Comparison of ENCODE assay signal across 27 cellular contexts in genomic region chr6:158370805-158371204, GRCh38.
"Had no signal": no experiment of that assay in that cellular context is flagged by ENCODE, and none has a peak within 500 bp of the region (broad histone marks: within the 10 kb centered on the region; RNA-seq: fewer than 3 reads in every experiment).

No MANE protein-coding gene starts in this region.

- H3K36me3 Mint-ChIP-seq: mesothelial cell of epicardium; naive B cell; natural killer cell treated with Interleukin-12 subunit alpha and Interleukin-12 subunit beta and Interleukin-15 and Interleukin-18, amount 100 ng/mL, for 72 hours had no signal

- H3K9me3 Mint-ChIP-seq: memory B cell; naive B cell; natural killer cell treated with Interleukin-12 subunit alpha and Interleukin-12 subunit beta and Interleukin-15 and Interleukin-18, amount 100 ng/mL, for 72 hours; neural crest cell; stimulated activated memory B cell treated with anti-CD40 and anti-IgM and Interleukin-4, amounts not matched to agents 10 μg/mL and 1 μg/mL and 100 μg/mL, for 72 hours had no signal

- DNase-seq: caudate nucleus; cerebellar nuclear complex; cortex of kidney; effector CD4-positive, alpha-beta T cell; erythroblast; heart left ventricle; left cardiac atrium; left lung; mucosa of descending colon; naive B cell; spleen; stimulated activated CD4-positive, alpha-beta T cell treated with anti-CD3 and anti-CD28 coated beads, Interleukin-4, amount 100 ng/mL, for 4 hours; stimulated activated naive CD8-positive, alpha-beta T cell treated with anti-CD3 and anti-CD28 coated beads, Interleukin-15, Interleukin-2, amounts not matched to agents 100 U/mL and 50 U/mL, for 24 hours; transverse colon; upper lobe of right lung; uterus had no signal

- H3K27me3 ChIP-seq: heart left ventricle, hepatocyte, left lung, right atrium auricular region, spleen, transverse colon, upper lobe of right lung, uterus had no signal

- H3K36me3 ChIP-seq: heart left ventricle, left lung, prostate gland, right atrium auricular region, spleen, transverse colon, upper lobe of right lung, uterus had no signal

- H3K4me1 ChIP-seq: prostate gland had no signal

- H3K27ac ChIP-seq: heart left ventricle, hepatocyte, left lung, prostate gland, right atrium auricular region, skin epidermis, spleen, transverse colon, upper lobe of right lung, uterus had no signal

- FAIRE-seq: frontal cortex had no signal

- H3K4me3 Mint-ChIP-seq: memory B cell; mesothelial cell of epicardium; natural killer cell treated with Interleukin-12 subunit alpha and Interleukin-12 subunit beta and Interleukin-15 and Interleukin-18, amount 100 ng/mL, for 72 hours; neural crest cell; stimulated activated memory B cell treated with anti-CD40 and anti-IgM and Interleukin-4, amounts not matched to agents 10 μg/mL and 1 μg/mL and 100 μg/mL, for 72 hours had no signal

- H3K4me3 ChIP-seq: heart left ventricle, hepatocyte, left lung, lung, mucosa of descending colon, prostate gland, right atrium auricular region, skin epidermis, spleen, transverse colon, upper lobe of right lung, uterus had no signal

- H2AFZ ChIP-seq: hepatocyte had no signal

- ATAC-seq: left cardiac atrium; left lung; mucosa of descending colon; natural killer cell treated with Interleukin-12 subunit alpha and Interleukin-12 subunit beta and Interleukin-15 and Interleukin-18, amount 100 ng/mL, for 72 hours; stimulated activated memory B cell treated with anti-CD40 and anti-IgM and Interleukin-4, amounts not matched to agents 10 μg/mL and 1 μg/mL and 100 μg/mL, for 72 hours; stimulated activated naive CD8-positive, alpha-beta T cell treated with anti-CD3 and anti-CD28 coated beads, Interleukin-15, Interleukin-2, amounts not matched to agents 100 U/mL and 50 U/mL, for 24 hours; upper lobe of right lung had no signal

- H3K9me3 ChIP-seq: heart left ventricle, left lung, mucosa of descending colon, prostate gland, right atrium auricular region, spleen, transverse colon, upper lobe of right lung, uterus had no signal

- H3K27me3 Mint-ChIP-seq: memory B cell; naive B cell; natural killer cell treated with Interleukin-12 subunit alpha and Interleukin-12 subunit beta and Interleukin-15 and Interleukin-18, amount 100 ng/mL, for 72 hours; stimulated activated memory B cell treated with anti-CD40 and anti-IgM and Interleukin-4, amounts not matched to agents 10 μg/mL and 1 μg/mL and 100 μg/mL, for 72 hours had no signal

- H3K27ac Mint-ChIP-seq: memory B cell; mesothelial cell of epicardium; natural killer cell treated with Interleukin-12 subunit alpha and Interleukin-12 subunit beta and Interleukin-15 and Interleukin-18, amount 100 ng/mL, for 72 hours; stimulated activated memory B cell treated with anti-CD40 and anti-IgM and Interleukin-4, amounts not matched to agents 10 μg/mL and 1 μg/mL and 100 μg/mL, for 72 hours had no signal

- H3K4me2 ChIP-seq: hepatocyte had no signal
